20 cellular contexts compared by ENCODE assay signal in the genomic region with DNA sequence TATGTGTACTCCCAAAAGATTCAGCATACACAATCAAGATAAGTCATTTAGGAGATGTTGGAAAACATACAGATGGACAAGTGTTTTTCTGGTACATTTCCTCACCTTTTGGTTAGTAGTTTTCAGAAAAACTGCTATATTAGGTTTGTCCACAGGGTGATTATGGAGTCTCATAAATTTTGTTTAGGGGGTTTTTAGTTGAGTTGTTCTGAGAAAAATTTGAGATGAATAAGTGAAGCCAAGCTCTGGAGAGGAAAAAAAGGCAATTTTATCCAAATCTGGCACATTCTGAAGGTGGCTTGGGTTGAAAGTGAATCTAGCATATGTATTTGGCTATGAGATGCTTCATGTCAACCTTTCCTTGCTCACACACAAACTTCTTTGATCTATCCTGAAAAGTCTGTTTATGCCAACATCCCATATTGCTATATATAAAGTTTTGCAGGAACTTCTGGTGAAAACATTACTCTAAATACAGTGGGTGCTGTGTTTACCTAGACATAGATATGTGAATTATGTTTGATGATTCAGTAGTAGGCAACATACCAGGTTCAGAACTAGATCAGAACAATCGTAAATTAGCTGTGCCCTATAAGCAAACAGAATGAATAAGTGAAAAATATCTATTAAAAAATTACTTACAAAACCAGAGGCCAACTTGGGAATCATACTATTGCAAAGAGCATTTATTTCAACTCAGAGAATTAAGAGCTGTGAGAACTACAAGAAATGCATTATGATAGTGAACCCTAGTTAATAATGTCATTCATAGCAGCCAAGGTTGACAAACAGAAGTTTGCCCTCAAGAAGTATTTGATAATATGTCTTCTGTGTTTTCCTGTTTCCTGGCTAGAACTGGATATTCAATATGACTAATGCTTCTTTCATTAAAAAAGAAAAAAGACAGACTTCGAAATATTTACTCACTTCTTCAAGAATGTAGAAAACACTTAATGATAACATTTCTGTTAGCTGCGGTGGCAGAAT.
A peak's percentile ranks its signal among the peaks of the same experiment; 100 is the strongest.
DNase-seq lines count a peak whose midpoint lies in the region; ATAC-seq and TF ChIP-seq lines count a peak whose summit lies in the region.
"Had no signal": no experiment of that assay in that cellular context is flagged by ENCODE, and none has a peak within 500 bp of the region (broad histone marks: within the 10 kb centered on the region; RNA-seq: fewer than 3 reads in every experiment).

No MANE protein-coding gene starts in this region.

- peaks cover 15% of the 10 kb centered on the region for H3K4me1 Mint-ChIP-seq in HFFc6 (ENCODE audit: low read depth)
- no peaks in the 10 kb centered on the region for H3K4me1 Mint-ChIP-seq in type B pancreatic cell (ENCODE audit: unreplicated experiment)
- no peaks in the 10 kb centered on the region for H3K4me1 Mint-ChIP-seq in activated T-helper 17 cell treated with anti-CD3 and anti-CD28 coated beads, Interleukin-2, amount 50 U/mL, for 72 hours
- H3K4me1 Mint-ChIP-seq: CD14-positive monocyte had no signal

- no peaks in the 10 kb centered on the region; the same call in 1 of the 2 replicates for H3K27me3 Mint-ChIP-seq in HFFc6 (ENCODE audit: insufficient read depth)
- no peaks in the 10 kb centered on the region for H3K27me3 Mint-ChIP-seq in type B pancreatic cell
- H3K27me3 Mint-ChIP-seq in activated T-helper 17 cell treated with anti-CD3 and anti-CD28 coated beads, Interleukin-2, amount 50 U/mL, for 72 hours, result peaks cover 17% of the 10 kb centered on the region

- no peak overlapping the region for H3K27ac ChIP-seq in Karpas-422 (ENCODE audit: low read length)
- H3K27ac ChIP-seq: cardiac muscle cell, testis had no signal

- H3K36me3 Mint-ChIP-seq in HFFc6 (ENCODE audit: low read depth), result peaks cover 9% of the 10 kb centered on the region
- no peaks in the 10 kb centered on the region for H3K36me3 Mint-ChIP-seq in type B pancreatic cell
- no peaks in the 10 kb centered on the region for H3K36me3 Mint-ChIP-seq in activated T-helper 17 cell treated with anti-CD3 and anti-CD28 coated beads, Interleukin-2, amount 50 U/mL, for 72 hours (ENCODE audit: low read depth)
- H3K36me3 Mint-ChIP-seq: CD14-positive monocyte had no signal

- H3K9me3 ChIP-seq in adipocyte (ENCODE audit: control insufficient read depth, low read length) (peaks cover 18% of the 10 kb centered on the region), Karpas-422 (ENCODE audit: low read length) (no peaks in the 10 kb centered on the region; the same call in 1 of the 2 replicates)
- H3K9me3 ChIP-seq: testis had no signal

- H3K4me1 ChIP-seq in adipocyte (ENCODE audit: control insufficient read depth, insufficient read depth, low read length) (peaks cover 10% of the 10 kb centered on the region), Karpas-422 (ENCODE audit: low read length) (no peaks in the 10 kb centered on the region)
- H3K4me1 ChIP-seq: testis had no signal

- DNase-seq in HFFc6, result peak; percentile 14
- peak; percentile 22 for DNase-seq in adipocyte (ENCODE audit: low read depth)
- DNase-seq in fibroblast of the aortic adventitia (ENCODE audit: low read depth), result peak; percentile 25
- DNase-seq in type B pancreatic cell (ENCODE audit: extremely low spot score, unreplicated experiment), result no peak
- DNase-seq in Karpas-422, result no peak
- no peak for DNase-seq in NCI-H2171 treated with DMSO at 0.1 percent for 48 hours (lab: John Stamatoyannopoulos, UW)
- DNase-seq: activated CD4-positive, alpha-beta T cell treated with anti-CD3 and anti-CD28 coated beads for 4 hours; activated naive CD4-positive, alpha-beta T cell treated with anti-CD3 and anti-CD28 coated beads for 36 hours; DMS79 treated with DMSO at 0.1 percent for 48 hours; effector memory CD4-positive, alpha-beta T cell; NCI-H1092; NK-92 treated with Interleukin-12 subunit alpha and Interleukin-12 subunit beta, amount 100 ng/mL, for 24 hours; occipital lobe; sigmoid colon; stimulated activated CD4-positive, alpha-beta T cell treated with anti-CD3 and anti-CD28 coated beads, Interleukin-4, amount 100 ng/mL, for 1 hour; stimulated activated CD8-positive, alpha-beta memory T cell treated with anti-CD3 and anti-CD28 coated beads, Interleukin-4, amount 100 ng/mL, for 48 hours; testis had no signal

- H3K27me3 ChIP-seq in adipocyte (replicated peaks; ENCODE audit: control insufficient read depth, insufficient read depth, low read length) (no peaks in the 10 kb centered on the region), Karpas-422 (ENCODE audit: low read length) (no peaks in the 10 kb centered on the region)
- H3K27me3 ChIP-seq: cardiac muscle cell, sigmoid colon, testis had no signal

- ATAC-seq in activated T-helper 17 cell treated with anti-CD3 and anti-CD28 coated beads, Interleukin-2, amount 50 U/mL, for 72 hours (replicated peaks), result no peak

- no peak overlapping the region for H3K4me3 ChIP-seq in adipocyte (ENCODE audit: low read length)
- no peak overlapping the region for H3K4me3 ChIP-seq in fibroblast of the aortic adventitia (ENCODE audit: low read depth, low read length)
- H3K4me3 ChIP-seq in Karpas-422 (ENCODE audit: low read length), result no peak overlapping the region
- H3K4me3 ChIP-seq: cardiac muscle cell, sigmoid colon, testis had no signal

- H3K4me3 Mint-ChIP-seq in HFFc6 (no peak overlapping the region), type B pancreatic cell (no peak overlapping the region)
- no peak overlapping the region for H3K4me3 Mint-ChIP-seq in activated T-helper 17 cell treated with anti-CD3 and anti-CD28 coated beads, Interleukin-2, amount 50 U/mL, for 72 hours
- H3K4me3 Mint-ChIP-seq: activated naive CD4-positive, alpha-beta T cell treated with anti-CD3 and anti-CD28 coated beads for 36 hours; CD14-positive monocyte had no signal

- H3K36me3 ChIP-seq in adipocyte (ENCODE audit: control insufficient read depth, insufficient read depth, low read length, severe bottlenecking) (no peaks in the 10 kb centered on the region), Karpas-422 (ENCODE audit: insufficient read depth, low read length) (no peaks in the 10 kb centered on the region)
- H3K36me3 ChIP-seq: cardiac muscle cell, sigmoid colon had no signal

- no peak overlapping the region for H3K9ac ChIP-seq in adipocyte (ENCODE audit: low read length)
- H3K9ac ChIP-seq in Karpas-422 (ENCODE audit: low read length), result no peak overlapping the region

- no peaks in the 10 kb centered on the region for H4K20me1 ChIP-seq in Karpas-422 (ENCODE audit: insufficient read depth, low read depth, low read length)

- peaks cover 14% of the 10 kb centered on the region for H3K9me3 Mint-ChIP-seq in HFFc6
- H3K9me3 Mint-ChIP-seq in type B pancreatic cell, result peaks cover 5% of the 10 kb centered on the region
- H3K9me3 Mint-ChIP-seq in activated T-helper 17 cell treated with anti-CD3 and anti-CD28 coated beads, Interleukin-2, amount 50 U/mL, for 72 hours, result peaks cover 4% of the 10 kb centered on the region
- H3K9me3 Mint-ChIP-seq: activated naive CD4-positive, alpha-beta T cell treated with anti-CD3 and anti-CD28 coated beads for 36 hours had no signal

- no peak overlapping the region for H2AFZ ChIP-seq in Karpas-422 (ENCODE audit: low read length)

- peak; percentile 42 for TF ChIP-seq CTCF in HFFc6 (IDR thresholded peaks at IDR 0.05)
- peak; percentile 11 for TF ChIP-seq CTCF in fibroblast of the aortic adventitia (IDR thresholded peaks at IDR 0.05; ENCODE audit: insufficient read depth, low read length)
- TF ChIP-seq CTCF in type B pancreatic cell (conservative IDR thresholded peaks at IDR 0.05), result peak; percentile 59

- H3K9me2 ChIP-seq in Karpas-422 (replicated peaks; ENCODE audit: insufficient read depth, low read length), result no peaks in the 10 kb centered on the region

- no peaks in the 10 kb centered on the region for H3K79me2 ChIP-seq in Karpas-422 (ENCODE audit: low read length)

- no peak overlapping the region for H3K4me2 ChIP-seq in Karpas-422 (ENCODE audit: low read depth, low read length, poor library complexity, severe bottlenecking)

- peak overlapping the region; percentile 49 for H3K27ac Mint-ChIP-seq in HFFc6
- H3K27ac Mint-ChIP-seq in type B pancreatic cell, result no peak overlapping the region
- H3K27ac Mint-ChIP-seq in activated T-helper 17 cell treated with anti-CD3 and anti-CD28 coated beads, Interleukin-2, amount 50 U/mL, for 72 hours, result no peak overlapping the region
- H3K27ac Mint-ChIP-seq: activated naive CD4-positive, alpha-beta T cell treated with anti-CD3 and anti-CD28 coated beads for 36 hours; CD14-positive monocyte had no signal

Comparison
In these comparisons a context has a peak if more than half of its experiments do, and no peak if none do; other contexts are left out.
1. DNase-seq: peak in HFFc6 (single experiment), adipocyte (single experiment) and fibroblast of the aortic adventitia (single experiment); none in type B pancreatic cell (single experiment), Karpas-422 (single experiment) and NCI-H2171 treated with DMSO at 0.1 percent for 48 hours (single experiment).
2. Peak in every context shown above with its lines, with median percentiles within 50 percentile points of each other: CTCF ChIP-seq.